In genomic region chr18:22650247-22650646, GRCh38 we compare ENCODE assay signal across 21 cellular contexts.
DNase-seq lines count a peak whose midpoint lies in the region; ATAC-seq and TF ChIP-seq lines count a peak whose summit lies in the region.
"Had no signal": no experiment of that assay in that cellular context is flagged by ENCODE, and none has a peak within 500 bp of the region (broad histone marks: within the 10 kb centered on the region; RNA-seq: fewer than 3 reads in every experiment).

No MANE protein-coding gene starts in this region.

- H2AK9ac ChIP-seq in IMR-90 (replicated peaks; ENCODE audit: low read depth, low read length, poor library complexity): no peak overlapping the region

- H3K36me3 ChIP-seq in IMR-90 (ENCODE audit: control insufficient read depth, insufficient read depth, low read length): no peaks in the 10 kb centered on the region
- H3K36me3 ChIP-seq in psoas muscle (ENCODE audit: insufficient read depth in 1 of 2, low read depth in 1 of 2): no peaks in the 10 kb centered on the region
- H3K36me3 ChIP-seq: SJSA1 had no signal

- H3K14ac ChIP-seq in IMR-90 (replicated peaks; ENCODE audit: low read depth, low read length): no peak overlapping the region

- H3K9ac ChIP-seq in IMR-90 (ENCODE audit: low read depth, low read length): no peak overlapping the region

- POLR2A ChIA-PET in IMR-90 (lab: Charles Lee; ENCODE audit: unreplicated experiment): no interaction called here

- H2AFZ ChIP-seq in IMR-90 (replicated peaks; ENCODE audit: low read length, poor library complexity): no peak overlapping the region
- H2AFZ ChIP-seq: PC-9 had no signal

- H4K91ac ChIP-seq in IMR-90 (ENCODE audit: insufficient read depth, low read depth, low read length): no peak overlapping the region

- in situ Hi-C loops in IMR-90 (cut with MboI; ENCODE audit: low sequenced_read_pairs): no loop called here

- no peaks in the 10 kb centered on the region for H3K79me1 ChIP-seq in IMR-90 (ENCODE audit: low read depth in 1 of 2, low read length in 2 of 2)

- TF ChIP-seq POLR2A in IMR-90 (IDR thresholded peaks at IDR 0.05; ENCODE audit: low read depth, low read length): no peak

- no peak for TF ChIP-seq RAD21 in IMR-90 (IDR thresholded peaks at IDR 0.05; ENCODE audit: low read length)

- CTCF ChIA-PET in IMR-90 (lab: Yijun Ruan, JAX): interaction anchor here (0.6 kb wide), 1 partner anchor 21 kb away, joined by 3 read pairs; no protein-coding TSS in a partner anchor

- H3K18ac ChIP-seq in IMR-90 (ENCODE audit: low read depth, low read length): no peak overlapping the region

- intact Hi-C loops in IMR-90 (cut with micrococcal nuclease): no loop called here
- intact Hi-C loops in psoas muscle (cut with DNase I): no loop called here

- no peaks in the 10 kb centered on the region for H3K9me1 ChIP-seq in IMR-90 (ENCODE audit: insufficient read depth, low read length)

- H2BK120ac ChIP-seq in IMR-90 (ENCODE audit: low read depth, low read length): no peak overlapping the region

- H2AK5ac ChIP-seq in IMR-90 (ENCODE audit: low read depth, low read length): no peak overlapping the region

- no peak overlapping the region for H4K5ac ChIP-seq in IMR-90 (ENCODE audit: low read depth, low read length)

- H2BK15ac ChIP-seq in IMR-90 (ENCODE audit: low read depth, low read length): no peak overlapping the region

- BruUV-seq in IMR-90 (replicated peaks; lab: Mats Ljungman, UMichigan): no TSS peak

- no peaks in the 10 kb centered on the region for H3K9me3 ChIP-seq in IMR-90 (ENCODE audit: control insufficient read depth, insufficient read depth, low read length)
- no peaks in the 10 kb centered on the region for H3K9me3 ChIP-seq in psoas muscle
- H3K9me3 ChIP-seq: SJSA1 had no signal

- H3K27me3 ChIP-seq in IMR-90 (ENCODE audit: control insufficient read depth, insufficient read depth, low read length): no peaks in the 10 kb centered on the region
- no peaks in the 10 kb centered on the region for H3K27me3 ChIP-seq in psoas muscle (ENCODE audit: insufficient read depth in 3 of 3, low read length in 2 of 3)
- H3K27me3 ChIP-seq: SJSA1 had no signal

- H4K20me1 ChIP-seq in IMR-90 (ENCODE audit: insufficient read depth, low read length): no peaks in the 10 kb centered on the region

- H3K27ac ChIP-seq in IMR-90 (ENCODE audit: insufficient read depth, low read length) (no peak overlapping the region), psoas muscle (no peak overlapping the region)
- H3K27ac ChIP-seq: PC-9, SJSA1 had no signal

- no peak overlapping the region for H3K4me2 ChIP-seq in IMR-90 (ENCODE audit: low read depth, low read length)
- H3K4me2 ChIP-seq: PC-9 had no signal

- DNase-seq in AG10803 (ENCODE audit: low read depth): peak; percentile 37
- DNase-seq in IMR-90: no peak
- peak; percentile 50 for DNase-seq in choroid plexus epithelial cell (ENCODE audit: low read depth)
- peak; percentile 59 for DNase-seq in fibroblast of the aortic adventitia (ENCODE audit: low read depth)
- DNase-seq in kidney glomerular epithelial cell (lab: John Stamatoyannopoulos, UW): no peak
- DNase-seq in psoas muscle: no peak
- no peak for DNase-seq in D341Med (ENCODE audit: low spot score)
- DNase-seq: C1 segment of cervical spinal cord; Caco-2; CD4-positive, alpha-beta memory T cell; DMS 273 treated with DMSO at 0.1 percent for 48 hours; DMS79; GF-D8; KG1; MM.1S; NCI-H2029; NCI-H446 treated with DMSO at 0.1 percent for 48 hours; NCI-H526 treated with DMSO at 0.1 percent for 48 hours; PC-9 had no signal

- H4K8ac ChIP-seq in IMR-90 (ENCODE audit: low read depth in 2 of 2, low read length in 2 of 2): no peak overlapping the region

- H3K4me1 ChIP-seq in IMR-90 (ENCODE audit: control insufficient read depth, insufficient read depth, low read length) (no peaks in the 10 kb centered on the region), psoas muscle (no peaks in the 10 kb centered on the region)
- H3K4me1 ChIP-seq: Caco-2, SJSA1 had no signal

- H2BK20ac ChIP-seq in IMR-90 (ENCODE audit: low read depth, low read length): no peak overlapping the region

- ATAC-seq in IMR-90 (ENCODE audit: low read depth) (no peak), psoas muscle (no peak)
- ATAC-seq: Right ventricle myocardium inferior had no signal

- no peak overlapping the region for H3K23ac ChIP-seq in IMR-90 (ENCODE audit: low read depth, low read length)

- H3K4ac ChIP-seq in IMR-90 (ENCODE audit: low read depth, low read length): no peak overlapping the region

- no peak overlapping the region for H2BK5ac ChIP-seq in IMR-90 (ENCODE audit: low read depth, low read length, poor library complexity, severe bottlenecking)

- H3K4me3 ChIP-seq in AG10803 (ENCODE audit: low read length) (no peak overlapping the region), IMR-90 (ENCODE audit: insufficient read depth, low read depth, low read length) (no peak overlapping the region), choroid plexus epithelial cell (ENCODE audit: low read depth, low read length) (no peak overlapping the region), fibroblast of the aortic adventitia (ENCODE audit: low read depth, low read length) (no peak overlapping the region), psoas muscle (no peak overlapping the region)
- H3K4me3 ChIP-seq: PC-9, SJSA1 had no signal

- dilution Hi-C loops in IMR-90 (cut with HindIII; ENCODE audit: low sequenced_read_pairs, unreplicated experiment): no loop called here

- TF ChIP-seq CTCF in AG10803 (conservative IDR thresholded peaks at IDR 0.05; ENCODE audit: low read length): no peak
- TF ChIP-seq CTCF in IMR-90 (conservative IDR thresholded peaks at IDR 0.05; ENCODE audit: low read depth, low read length): no peak
- TF ChIP-seq CTCF in choroid plexus epithelial cell (conservative IDR thresholded peaks at IDR 0.05; ENCODE audit: low read depth, low read length): no peak
- TF ChIP-seq CTCF in fibroblast of the aortic adventitia (IDR thresholded peaks at IDR 0.05; ENCODE audit: insufficient read depth, low read length): no peak
- no peak for TF ChIP-seq CTCF in psoas muscle (IDR thresholded peaks at IDR 0.05)

- H3K56ac ChIP-seq in IMR-90 (ENCODE audit: extremely low read depth, insufficient read depth, low read length): no peak overlapping the region

TF ChIP-seq in IMR-90, 13 proteins besides CTCF, POLR2A, EP300 and RAD21:
- TF ChIP-seq MAFK (IDR thresholded peaks at IDR 0.05; ENCODE audit: low read depth, low read length) (peak; percentile 39), FOS (IDR thresholded peaks at IDR 0.05; ENCODE audit: low read depth, low read length) (no peak), RCOR1 (IDR thresholded peaks at IDR 0.05; ENCODE audit: insufficient replicate concordance, low read length) (no peak), NFE2L2 (IDR thresholded peaks at IDR 0.05; ENCODE audit: low read depth, low read length) (no peak), ELK1 (IDR thresholded peaks at IDR 0.05; ENCODE audit: borderline replicate concordance, low read depth, low read length) (no peak), BHLHE40 (IDR thresholded peaks at IDR 0.05; ENCODE audit: low read depth, low read length) (no peak), MAZ (IDR thresholded peaks at IDR 0.05; ENCODE audit: borderline replicate concordance, low read depth, low read length) (no peak), MXI1 (IDR thresholded peaks at IDR 0.05; ENCODE audit: borderline replicate concordance, low read depth, low read length) (no peak), CHD1 (IDR thresholded peaks at IDR 0.05; ENCODE audit: low read depth, low read length) (no peak), RFX5 (IDR thresholded peaks at IDR 0.05; ENCODE audit: low read depth, low read length) (no peak), CEBPB (IDR thresholded peaks at IDR 0.05; ENCODE audit: low read depth, low read length) (peak; percentile 92), SMC3 (IDR thresholded peaks at IDR 0.05; ENCODE audit: low read depth, low read length) (no peak)
- TF ChIP-seq, protein P1, sequence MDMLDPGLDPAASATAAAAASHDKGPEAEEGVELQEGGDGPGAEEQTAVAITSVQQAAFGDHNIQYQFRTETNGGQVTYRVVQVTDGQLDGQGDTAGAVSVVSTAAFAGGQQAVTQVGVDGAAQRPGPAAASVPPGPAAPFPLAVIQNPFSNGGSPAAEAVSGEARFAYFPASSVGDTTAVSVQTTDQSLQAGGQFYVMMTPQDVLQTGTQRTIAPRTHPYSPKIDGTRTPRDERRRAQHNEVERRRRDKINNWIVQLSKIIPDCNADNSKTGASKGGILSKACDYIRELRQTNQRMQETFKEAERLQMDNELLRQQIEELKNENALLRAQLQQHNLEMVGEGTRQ (IDR thresholded peaks at IDR 0.05; ENCODE audit: low read depth, low read length): no peak

Comparison
In these comparisons a context has a peak if more than half of its experiments do, and no peak if none do; other contexts are left out.
1. DNase-seq: peak in AG10803 (single experiment), choroid plexus epithelial cell (single experiment) and fibroblast of the aortic adventitia (single experiment); none in IMR-90 (single experiment), kidney glomerular epithelial cell (single experiment), psoas muscle (0 of 2) and D341Med (single experiment).